Comparison of ENCODE assay signal across 8 cellular contexts in genomic region chr17:35947156-35947585, GRCh38. TPM values are rescaled to one million over a fixed set of nuclear protein-coding genes. Genes with fewer than 3 reads are reported as not detected.
DNase-seq lines count a peak whose midpoint lies in the region; ATAC-seq and TF ChIP-seq lines count a peak whose summit lies in the region.

No MANE protein-coding gene starts in this region.

- intact Hi-C loops in adrenal gland (cut with DNase I), result loop anchor here in 1 of 2 donors (10.0 kb wide), 1 partner anchor 92 kb away; no protein-coding TSS in a partner anchor

- TF ChIP-seq CTCF in Loucy (conservative IDR thresholded peaks at IDR 0.05; ENCODE audit: low read length), result peak; percentile 80
- TF ChIP-seq CTCF in adrenal gland (IDR thresholded peaks at IDR 0.05), result peak; percentile 52 to 81 (median 75)

- no peak for ATAC-seq in HG03175 (IDR thresholded peaks at IDR 0.05; ENCODE audit: unreplicated experiment)

- peak overlapping the region; percentile 44 for H3K4me2 ChIP-seq in Loucy (ENCODE audit: low read depth, low read length, poor library complexity, severe bottlenecking)

- no peaks in the 10 kb centered on the region for H3K79me2 ChIP-seq in Loucy (ENCODE audit: insufficient read depth, low read length)

- in situ Hi-C loops in SK-MEL-5 (cut with HindIII; ENCODE audit: low pct_unique_long_range_greater_than_20kb, low sequenced_read_pairs), result no loop called here

- H3K9me2 ChIP-seq in Loucy (replicated peaks; ENCODE audit: low read depth, low read length), result no peaks in the 10 kb centered on the region

- TF ChIP-seq POLR2A in adrenal gland (IDR thresholded peaks at IDR 0.05), result no peak

- 13 to 29% (median 22%) methylated on average over 9 to 12 of the region's 12 CpGs for WGBS in adrenal gland, 4 donors

- H3K27me3 ChIP-seq in Loucy (ENCODE audit: insufficient read depth, low read length, poor library complexity, severe bottlenecking) (no peaks in the 10 kb centered on the region), adrenal gland (no peaks in the 10 kb centered on the region)

- H3K9me3 ChIP-seq in Loucy (ENCODE audit: insufficient read depth, low read depth, low read length), result no peaks in the 10 kb centered on the region
- no peaks in the 10 kb centered on the region for H3K9me3 ChIP-seq in adrenal gland (replicated peaks in 1 of 3)

- H3K4me3 ChIP-seq in Loucy (ENCODE audit: low read length, poor library complexity, severe bottlenecking) (peak overlapping the region; percentile 56), adrenal gland (peak overlapping the region in 1 of 4 donors; percentile 37)

- no peak overlapping the region for H3K27ac ChIP-seq in adrenal gland

- H4K20me1 ChIP-seq in Loucy (ENCODE audit: insufficient read depth, low read length, poor library complexity, severe bottlenecking), result no peaks in the 10 kb centered on the region

- peak overlapping the region; percentile 91 for H2AFZ ChIP-seq in Loucy (ENCODE audit: low read length)

- no peaks in the 10 kb centered on the region for H3K36me3 ChIP-seq in Loucy (ENCODE audit: insufficient read depth, low read length)
- no peaks in the 10 kb centered on the region for H3K36me3 ChIP-seq in adrenal gland (replicated peaks in 1 of 2)

- no peaks in the 10 kb centered on the region for H3F3A ChIP-seq in Loucy (ENCODE audit: low read depth)

- H3K4me1 ChIP-seq in Loucy (ENCODE audit: insufficient read depth, low read length, poor library complexity, severe bottlenecking) (peaks cover 15% of the 10 kb centered on the region), adrenal gland (replicated peaks in 1 of 2) (no peaks in the 10 kb centered on the region)

- peak; percentile 66 for DNase-seq in Daoy (ENCODE audit: low read depth)
- DNase-seq in SK-MEL-5 (ENCODE audit: low read depth, low spot score), result peak; percentile 81
- peak; percentile 33 to 67 (median 46) for DNase-seq in adrenal gland
- peak; percentile 61 for DNase-seq in iPS-NIHi7 (ENCODE audit: extremely low spot score)
- peak; percentile 33 for DNase-seq in stimulated activated CD4-positive, alpha-beta T cell treated with anti-CD3 and anti-CD28 coated beads, Interleukin-1b, Interleukin-23, amount 100 ng/mL, for 48 hours
- no peak for DNase-seq in C1 segment of cervical spinal cord (lab: John Stamatoyannopoulos, UW)

- H3K9ac ChIP-seq in Loucy (ENCODE audit: low read depth, low read length, poor library complexity, severe bottlenecking), result no peak overlapping the region

RNA-seq across cellular contexts. Expression of gene LYZL6, which starts 3.7 kb away (rescaled TPM):
- not detected in 2 replicates for total RNA-seq in Daoy (2014; rRNA removed; shearing (Covaris generic))
- not detected in 2 replicates for total RNA-seq in SK-MEL-5 (2014; rRNA removed; shearing (Covaris generic))
- not detected in 2 replicates for polyA plus RNA-seq in SK-MEL-5 (2015; cell fraction: cytosol; rRNA removed)
- not detected in 2 replicates for polyA plus RNA-seq in SK-MEL-5 (2015; cell fraction: nucleus; rRNA removed)
- total RNA-seq in adrenal gland, result not detected
- polyA plus RNA-seq in adrenal gland, result not detected

RNA-seq across cellular contexts. Expression of gene RDM1, which starts 16.6 kb away (rescaled TPM):
- 0.86 and 4.3 TPM in 2 replicates for total RNA-seq in Daoy (2014; rRNA removed; shearing (Covaris generic))
- 0.40 and 0.45 TPM in 2 replicates for total RNA-seq in SK-MEL-5 (2014; rRNA removed; shearing (Covaris generic))
- polyA plus RNA-seq in SK-MEL-5 (2015; cell fraction: cytosol; rRNA removed), result 0.56 and 1.4 TPM in 2 replicates
- 3.0 and 8.2 TPM in 2 replicates for polyA plus RNA-seq in SK-MEL-5 (2015; cell fraction: nucleus; rRNA removed)
- total RNA-seq in adrenal gland, result not detected
- under 1 TPM in 1 of 3 donors, not detected in 2; 0.48 TPM for polyA plus RNA-seq in adrenal gland

RNA-seq across cellular contexts. Expression of gene CCL16, which starts 34.1 kb away (rescaled TPM):
- not detected in 2 replicates for total RNA-seq in Daoy (2014; rRNA removed; shearing (Covaris generic))
- not detected in 2 replicates for total RNA-seq in SK-MEL-5 (2014; rRNA removed; shearing (Covaris generic))
- polyA plus RNA-seq in SK-MEL-5 (2015; cell fraction: cytosol; rRNA removed), result not detected in 2 replicates
- not detected in 2 replicates for polyA plus RNA-seq in SK-MEL-5 (2015; cell fraction: nucleus; rRNA removed)
- total RNA-seq in adrenal gland, result 1 to 10 TPM in 1 of 8 donors, under 1 TPM in 4, not detected in 3; 0.32 to 1.6 (median 0.61) TPM
- 1 to 10 TPM in 1 of 3 donors, under 1 TPM in 2; 0.16 to 3.2 (median 0.24) TPM for polyA plus RNA-seq in adrenal gland

RNA-seq across cellular contexts. Expression of gene CCL14, which starts 39.4 kb away (rescaled TPM):
- not detected in 2 replicates for total RNA-seq in Daoy (2014; rRNA removed; shearing (Covaris generic))
- total RNA-seq in SK-MEL-5 (2014; rRNA removed; shearing (Covaris generic)), result not detected in 2 replicates
- not detected in 2 replicates for polyA plus RNA-seq in SK-MEL-5 (2015; cell fraction: cytosol; rRNA removed)
- polyA plus RNA-seq in SK-MEL-5 (2015; cell fraction: nucleus; rRNA removed), result not detected in 2 replicates
- 100 to 1,000 TPM in 3 of 8 donors, 10 to 100 TPM in 5; 15.3 to 129 (median 53.9) TPM for total RNA-seq in adrenal gland
- 100 to 1,000 TPM in 2 of 3 donors, 10 to 100 TPM in 1; 75.8 to 268 (median 250) TPM for polyA plus RNA-seq in adrenal gland

RNA-seq across cellular contexts. Expression of gene CCL15, which starts 54.2 kb away (rescaled TPM):
- not detected in 2 replicates for total RNA-seq in Daoy (2014; rRNA removed; shearing (Covaris generic))
- not detected in 2 replicates for total RNA-seq in SK-MEL-5 (2014; rRNA removed; shearing (Covaris generic))
- polyA plus RNA-seq in SK-MEL-5 (2015; cell fraction: cytosol; rRNA removed), result not detected in 2 replicates
- not detected in 2 replicates for polyA plus RNA-seq in SK-MEL-5 (2015; cell fraction: nucleus; rRNA removed)
- 1 to 10 TPM in 3 of 8 donors, under 1 TPM in 1, not detected in 4; 0.45 to 1.7 (median 1.3) TPM for total RNA-seq in adrenal gland
- polyA plus RNA-seq in adrenal gland, result under 1 TPM in 2 of 3 donors, not detected in 1; 0.17 to 0.38 TPM

Comparison
In these comparisons a context has a peak if more than half of its experiments do, and no peak if none do; other contexts are left out.
1. DNase-seq: peak in Daoy (single experiment), SK-MEL-5 (single experiment), adrenal gland (7 of 7), iPS-NIHi7 (single experiment) and stimulated activated CD4-positive, alpha-beta T cell treated with anti-CD3 and anti-CD28 coated beads, Interleukin-1b, Interleukin-23, amount 100 ng/mL, for 48 hours (single experiment); none in C1 segment of cervical spinal cord (0 of 14).